Comparison of ENCODE assay signal across 19 cellular contexts in genomic region chr12:45596366-45596765, GRCh38.
DNase-seq lines count a peak whose midpoint lies in the region; ATAC-seq and TF ChIP-seq lines count a peak whose summit lies in the region.
"Had no signal": no experiment of that assay in that cellular context is flagged by ENCODE, and none has a peak within 500 bp of the region (broad histone marks: within the 10 kb centered on the region; RNA-seq: fewer than 3 reads in every experiment).

No MANE protein-coding gene starts in this region.

- DNase-seq in Caco-2 (peak in 1 of 2 experiments; percentile 60), DMS53 (lab: John Stamatoyannopoulos, UW) (peak; percentile 76), GM23338 (ENCODE audit: low spot score) (no peak), NCI-H1092 treated with DMSO at 0.1 percent for 48 hours (lab: John Stamatoyannopoulos, UW) (no peak), psoas muscle (no peak)
- no peak for DNase-seq in activated naive CD4-positive, alpha-beta T cell treated with anti-CD3 and anti-CD28 coated beads, Interleukin-2, amount 50 U/mL, for 16 hours
- DNase-seq: 8988T; ACHN; BE2C; C1 segment of cervical spinal cord; Calu3; CD4-positive, alpha-beta memory T cell; CD4-positive, CD25-positive, alpha-beta regulatory T cell; CD8-positive, alpha-beta memory T cell; COR-L47; DMS79 treated with DMSO at 0.1 percent for 48 hours; GF-D8 had no signal

- no peaks in the 10 kb centered on the region for H3K27me3 ChIP-seq in Caco-2 (replicated peaks; ENCODE audit: control insufficient read depth, insufficient read depth, low read length)
- H3K27me3 ChIP-seq in GM23338 (ENCODE audit: insufficient read depth), result no peaks in the 10 kb centered on the region
- H3K27me3 ChIP-seq in psoas muscle (ENCODE audit: insufficient read depth in 3 of 3, low read length in 2 of 3), result no peaks in the 10 kb centered on the region
- H3K27me3 ChIP-seq: BE2C, BLaER1 had no signal

- H3K9me3 ChIP-seq in Caco-2, result no peaks in the 10 kb centered on the region; the same call in 1 of the 2 replicates
- no peaks in the 10 kb centered on the region for H3K9me3 ChIP-seq in psoas muscle
- H3K9me3 ChIP-seq: BE2C, BLaER1 had no signal

- no TSS peak for BruUV-seq in Caco-2 (replicated peaks; lab: Mats Ljungman, UMichigan)

- H3K4me3 ChIP-seq in Caco-2 (ENCODE audit: low read depth, low read length) (no peak overlapping the region), GM23338 (no peak overlapping the region), psoas muscle (no peak overlapping the region)
- H3K4me3 ChIP-seq: BLaER1 had no signal

- intact Hi-C loops in Caco-2 (cut with micrococcal nuclease; ENCODE audit: unreplicated experiment), result loop anchor here (1.0 to 5.0 kb wide), 5 partner anchors 13 to 131 kb away; no protein-coding TSS in a partner anchor
- intact Hi-C loops in psoas muscle (cut with DNase I), result no loop called here

- no peaks in the 10 kb centered on the region for H4K20me1 ChIP-seq in GM23338 (replicated peaks; ENCODE audit: insufficient read depth)
- H4K20me1 ChIP-seq: BLaER1 had no signal

- WGBS in psoas muscle, 3 donors, result 93 to 96% (median 94%) methylated on average over 1 of the region's 1 CpG

- H3K27ac Mint-ChIP-seq in Caco-2 (ENCODE audit: unreplicated experiment), result peak overlapping the region; percentile 24
- no peak overlapping the region for H3K27ac Mint-ChIP-seq in GM23338
- H3K27ac Mint-ChIP-seq: CD14-positive monocyte; CD4-positive, alpha-beta memory T cell; CD4-positive, CD25-positive, alpha-beta regulatory T cell; CD8-positive, alpha-beta memory T cell had no signal

- H3K9me3 Mint-ChIP-seq in Caco-2 (ENCODE audit: unreplicated experiment) (peaks cover 9% of the 10 kb centered on the region), GM23338 (no peaks in the 10 kb centered on the region)

- H3K4me1 ChIP-seq in Caco-2, result peaks cover 12% of the 10 kb centered on the region
- H3K4me1 ChIP-seq in GM23338 (ENCODE audit: insufficient read depth), result no peaks in the 10 kb centered on the region
- H3K4me1 ChIP-seq in psoas muscle, result no peaks in the 10 kb centered on the region
- H3K4me1 ChIP-seq: BE2C, BLaER1 had no signal

- 0 out of 2 replicates have a peak, but pooled peaks cover 10% of the 10 kb centered on the region for H3K9me2 ChIP-seq in GM23338 (ENCODE audit: insufficient read depth)

- H3K27ac ChIP-seq in GM23338 (ENCODE audit: low read depth), result no peak overlapping the region
- no peak overlapping the region for H3K27ac ChIP-seq in psoas muscle
- H3K27ac ChIP-seq: BLaER1 had no signal

- peaks cover 21% of the 10 kb centered on the region for H3K4me1 Mint-ChIP-seq in Caco-2 (ENCODE audit: low read depth, unreplicated experiment)
- no peaks in the 10 kb centered on the region for H3K4me1 Mint-ChIP-seq in GM23338
- H3K4me1 Mint-ChIP-seq: CD14-positive monocyte; CD4-positive, alpha-beta memory T cell; CD8-positive, alpha-beta memory T cell had no signal

- H3K36me3 ChIP-seq in Caco-2 (ENCODE audit: control insufficient read depth, insufficient read depth, low read length) (no peaks in the 10 kb centered on the region), GM23338 (ENCODE audit: insufficient read depth) (no peaks in the 10 kb centered on the region), psoas muscle (ENCODE audit: insufficient read depth in 1 of 2, low read depth in 1 of 2) (no peaks in the 10 kb centered on the region)
- H3K36me3 ChIP-seq: BE2C, BLaER1 had no signal

- 0 out of 2 replicates have a peak overlapping the region, but pooled peaks have one; percentile 74 for H2AFZ ChIP-seq in GM23338

- ATAC-seq in GM23338, result no peak
- no peak for ATAC-seq in psoas muscle

- no peak overlapping the region for H3K4me2 ChIP-seq in GM23338
- H3K4me2 ChIP-seq: BLaER1 had no signal

- no peak for TF ChIP-seq CTCF in Caco-2 (IDR thresholded peaks at IDR 0.05; ENCODE audit: insufficient read depth in 1 of 2, low read depth in 1 of 2, low read length in 1 of 2, severe bottlenecking in 1 of 2, unreplicated experiment in 1 of 2)
- TF ChIP-seq CTCF in GM23338 (conservative IDR thresholded peaks at IDR 0.05; ENCODE audit: low read depth in 2 of 2), result no peak
- no peak for TF ChIP-seq CTCF in psoas muscle (IDR thresholded peaks at IDR 0.05)

- H3K4me3 Mint-ChIP-seq in Caco-2 (ENCODE audit: unreplicated experiment) (peak overlapping the region; percentile 15), GM23338 (no peak overlapping the region)
- H3K4me3 Mint-ChIP-seq: CD14-positive monocyte; CD4-positive, alpha-beta memory T cell; CD4-positive, CD25-positive, alpha-beta regulatory T cell; CD8-positive, alpha-beta memory T cell had no signal

- CTCF ChIA-PET in Caco-2 (lab: Charles Lee), result interaction anchor here (1.2 kb wide), 2 partner anchors 13 to 53 kb away, joined by 4 to 6 read pairs; no protein-coding TSS in a partner anchor

- H3K79me2 ChIP-seq in GM23338 (replicated peaks; ENCODE audit: insufficient read depth), result no peaks in the 10 kb centered on the region

- no peaks in the 10 kb centered on the region for H3K27me3 Mint-ChIP-seq in Caco-2 (ENCODE audit: insufficient read depth, unreplicated experiment)
- H3K27me3 Mint-ChIP-seq in GM23338 (ENCODE audit: insufficient read depth, low read depth, poor library complexity), result no peaks in the 10 kb centered on the region

- H3K36me3 Mint-ChIP-seq in Caco-2 (ENCODE audit: insufficient read depth, unreplicated experiment) (no peaks in the 10 kb centered on the region), GM23338 (ENCODE audit: low read depth) (no peaks in the 10 kb centered on the region)
- H3K36me3 Mint-ChIP-seq: CD14-positive monocyte; CD4-positive, alpha-beta memory T cell; CD4-positive, CD25-positive, alpha-beta regulatory T cell had no signal

- POLR2A ChIA-PET in Caco-2 (lab: Charles Lee), result no interaction called here

- no peaks in the 10 kb centered on the region for H3F3A ChIP-seq in GM23338 (replicated peaks; ENCODE audit: low read depth)

TF ChIP-seq in GM23338, 12 proteins besides CTCF, POLR2A, EP300 and RAD21:
- TF ChIP-seq STAT1 (IDR thresholded peaks at IDR 0.05; ENCODE audit: unreplicated experiment) (no peak), REST (IDR thresholded peaks at IDR 0.05; ENCODE audit: unreplicated experiment) (no peak)
